4 cellular contexts compared by ENCODE assay signal in the genomic region with DNA sequence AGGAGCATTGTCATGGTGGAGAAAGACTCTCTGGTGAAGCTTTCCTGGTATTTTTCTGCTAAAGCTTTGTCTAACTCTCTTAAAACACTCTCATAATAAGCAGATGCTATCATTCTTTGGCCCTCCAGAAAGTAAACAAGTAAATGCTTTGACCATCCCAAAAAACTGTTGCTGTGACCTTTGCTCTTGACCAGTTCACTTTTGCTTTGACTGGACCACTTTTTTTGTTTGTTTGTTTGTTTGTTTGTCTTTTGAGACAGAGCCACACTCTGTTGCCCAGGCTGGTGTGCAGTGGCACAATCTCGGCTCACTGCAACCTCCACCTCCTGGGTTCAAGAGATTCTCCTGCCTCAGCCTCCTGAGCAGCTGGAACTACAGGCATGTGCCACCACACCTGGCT. TPM values are rescaled to one million over a fixed set of nuclear protein-coding genes. Genes with fewer than 3 reads are reported as not detected.
"Had no signal": no experiment of that assay in that cellular context is flagged by ENCODE, and none has a peak within 500 bp of the region (broad histone marks: within the 10 kb centered on the region; RNA-seq: fewer than 3 reads in every experiment).

No MANE protein-coding gene starts in this region.

RNA-seq across cellular contexts. Expression of gene ADORA3, which starts 44.4 kb away (rescaled TPM):
- total RNA-seq: HT-29, HT1080, IMR-90 had no signal
- polyA plus RNA-seq: IMR-90 had no signal

RNA-seq across cellular contexts. Expression of gene TMIGD3, which starts 44.4 kb away (rescaled TPM):
- total RNA-seq: HT-29, HT1080 had no signal
- polyA plus RNA-seq: IgD-negative memory B cell had no signal
